In the genomic region with DNA sequence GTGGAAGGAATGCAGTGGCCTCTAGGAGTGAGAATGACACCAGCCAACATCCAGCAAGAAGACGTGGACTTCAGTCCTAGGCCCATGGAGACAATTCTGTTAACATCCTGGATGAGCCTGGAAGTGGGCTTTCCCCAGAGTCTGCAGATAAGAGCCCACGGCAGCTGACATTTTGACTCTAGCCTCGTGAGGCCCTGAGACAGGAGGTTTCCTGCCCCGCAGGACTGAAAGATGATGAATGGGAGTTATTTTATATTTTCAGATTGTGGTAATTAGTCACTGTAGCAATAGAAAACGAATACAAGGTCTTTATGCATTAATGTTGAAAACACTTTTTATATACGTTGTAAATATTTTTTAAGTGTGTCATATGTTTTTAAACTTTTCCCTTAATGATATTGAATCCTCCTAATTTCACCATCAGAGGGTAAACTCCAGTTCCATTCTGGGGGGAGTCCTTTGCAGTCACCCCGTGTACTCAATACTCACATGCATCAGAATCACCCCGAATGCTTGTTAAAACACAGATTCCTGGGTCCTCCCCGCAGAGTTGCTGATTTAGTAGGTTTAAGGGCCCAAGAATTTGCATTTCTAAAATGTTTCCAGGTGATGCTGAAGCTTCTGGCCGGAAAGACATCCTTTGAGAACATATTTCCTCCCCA, we compare ENCODE assay signal across 8 cellular contexts. TPM values are rescaled to one million over a fixed set of nuclear protein-coding genes. Genes with fewer than 3 reads are reported as not detected.
DNase-seq lines count a peak whose midpoint lies in the region; ATAC-seq lines count a peak whose summit lies in the region.

No MANE protein-coding gene starts in this region.

- H3K36me3 Mint-ChIP-seq in activated CD4-positive, alpha-beta T cell treated with anti-CD3 and anti-CD28 coated beads, Interleukin-2, amount 10 ng/mL, durations not matched to agents 7 days and 5 days (ENCODE audit: low read depth), result no peaks in the 10 kb centered on the region
- no peaks in the 10 kb centered on the region for H3K36me3 Mint-ChIP-seq in activated CD4-positive, alpha-beta memory T cell treated with anti-CD3 and anti-CD28 coated beads for 36 hours

- peaks cover 9% of the 10 kb centered on the region for H3K27me3 Mint-ChIP-seq in activated CD4-positive, alpha-beta T cell treated with anti-CD3 and anti-CD28 coated beads, Interleukin-2, amount 10 ng/mL, durations not matched to agents 7 days and 5 days
- peaks cover 2% of the 10 kb centered on the region for H3K27me3 Mint-ChIP-seq in activated CD4-positive, alpha-beta memory T cell treated with anti-CD3 and anti-CD28 coated beads for 36 hours

- CTCF ChIA-PET in activated CD4-positive, alpha-beta T cell treated with anti-CD3 and anti-CD28 coated beads, Interleukin-2, amount 10 ng/mL, durations not matched to agents 7 days and 5 days (lab: Charles Lee), result interaction anchor here (1.0 kb wide), 1 partner anchor 204 kb away, joined by 3 read pairs; no protein-coding TSS in a partner anchor
- CTCF ChIA-PET in activated CD4-positive, alpha-beta memory T cell treated with anti-CD3 and anti-CD28 coated beads for 36 hours (lab: Charles Lee), result no interaction called here

- ATAC-seq in HG03045 (IDR thresholded peaks at IDR 0.05; ENCODE audit: unreplicated experiment) (no peak), GM21619 (IDR thresholded peaks at IDR 0.05; ENCODE audit: unreplicated experiment) (no peak)

- no peaks in the 10 kb centered on the region for H3K9me3 Mint-ChIP-seq in activated CD4-positive, alpha-beta T cell treated with anti-CD3 and anti-CD28 coated beads, Interleukin-2, amount 10 ng/mL, durations not matched to agents 7 days and 5 days
- H3K9me3 Mint-ChIP-seq in activated CD4-positive, alpha-beta memory T cell treated with anti-CD3 and anti-CD28 coated beads for 36 hours, result no peaks in the 10 kb centered on the region

- intact Hi-C loops in activated CD4-positive, alpha-beta memory T cell treated with anti-CD3 and anti-CD28 coated beads for 36 hours (cut with micrococcal nuclease), result loop anchor here (2.0 to 5.0 kb wide), 2 partner anchors 145 to 206 kb away; partner anchors contain the start of genes CPT1A, IGHMBP2 and MRPL21

- POLR2A ChIA-PET in activated CD4-positive, alpha-beta T cell treated with anti-CD3 and anti-CD28 coated beads, Interleukin-2, amount 10 ng/mL, durations not matched to agents 7 days and 5 days (lab: Charles Lee), result interaction anchor here (0.7 kb wide), 1 partner anchor 38 kb away, joined by 5 read pairs; no protein-coding TSS in a partner anchor
- POLR2A ChIA-PET in activated CD4-positive, alpha-beta memory T cell treated with anti-CD3 and anti-CD28 coated beads for 36 hours (lab: Charles Lee), result interaction anchor here (0.9 kb wide), 1 partner anchor 15 kb away, joined by 3 read pairs; no protein-coding TSS in a partner anchor

- peak overlapping the region; percentile 72 for H3K4me3 Mint-ChIP-seq in activated CD4-positive, alpha-beta T cell treated with anti-CD3 and anti-CD28 coated beads, Interleukin-2, amount 10 ng/mL, durations not matched to agents 7 days and 5 days
- peak overlapping the region; percentile 74 for H3K4me3 Mint-ChIP-seq in activated CD4-positive, alpha-beta memory T cell treated with anti-CD3 and anti-CD28 coated beads for 36 hours

- H3K9ac ChIP-seq in subcutaneous abdominal adipose tissue (ENCODE audit: low read length in 5 of 5), result peak overlapping the region in 1 of 5 donors; percentile 13

- no peak for DNase-seq in activated CD4-positive, alpha-beta T cell treated with anti-CD3 and anti-CD28 coated beads, Interleukin-2, amount 10 ng/mL, durations not matched to agents 7 days and 5 days
- DNase-seq in activated CD4-positive, alpha-beta T cell treated with anti-CD3 and anti-CD28 coated beads, Interleukin-2, amount 50 U/mL, for 4 hours, result no peak
- no peak for DNase-seq in activated CD4-positive, alpha-beta memory T cell treated with anti-CD3 and anti-CD28 coated beads for 36 hours
- DNase-seq in hepatic stellate cell (ENCODE audit: low spot score) (peak; percentile 57), SK-N-DZ (ENCODE audit: low spot score) (no peak)

- H3K9me3 ChIP-seq in subcutaneous abdominal adipose tissue (ENCODE audit: control insufficient read depth in 5 of 5, low read length in 5 of 5), result no peaks in the 10 kb centered on the region

- peaks cover 2 to 68% (median 44%) of the 10 kb centered on the region in 5 donors for H3K4me1 ChIP-seq in subcutaneous abdominal adipose tissue (ENCODE audit: control insufficient read depth in 5 of 5, insufficient read depth in 5 of 5, low read length in 5 of 5)

- no peaks in the 10 kb centered on the region for H3K36me3 ChIP-seq in subcutaneous abdominal adipose tissue (ENCODE audit: control insufficient read depth in 5 of 5, insufficient read depth in 5 of 5, low read length in 5 of 5)

- H3K4me1 Mint-ChIP-seq in activated CD4-positive, alpha-beta T cell treated with anti-CD3 and anti-CD28 coated beads, Interleukin-2, amount 10 ng/mL, durations not matched to agents 7 days and 5 days, result peaks cover 42% of the 10 kb centered on the region
- H3K4me1 Mint-ChIP-seq in activated CD4-positive, alpha-beta memory T cell treated with anti-CD3 and anti-CD28 coated beads for 36 hours (ENCODE audit: low read depth), result peaks cover 17% of the 10 kb centered on the region

- peak overlapping the region in 4 of 5 donors; percentile 44 to 83 (median 76) for H3K4me3 ChIP-seq in subcutaneous abdominal adipose tissue (ENCODE audit: low read depth in 1 of 5, low read length in 5 of 5)

- peak overlapping the region; percentile 77 for H3K27ac ChIP-seq in subcutaneous abdominal adipose tissue (ENCODE audit: low read depth, low read length)

- H3K27ac Mint-ChIP-seq in activated CD4-positive, alpha-beta T cell treated with anti-CD3 and anti-CD28 coated beads, Interleukin-2, amount 10 ng/mL, durations not matched to agents 7 days and 5 days, result peak overlapping the region; percentile 85
- peak overlapping the region; percentile 45 for H3K27ac Mint-ChIP-seq in activated CD4-positive, alpha-beta memory T cell treated with anti-CD3 and anti-CD28 coated beads for 36 hours

- H3K27me3 ChIP-seq in subcutaneous abdominal adipose tissue (ENCODE audit: control insufficient read depth in 5 of 5, insufficient read depth in 4 of 5, low read length in 5 of 5), result no peaks in the 10 kb centered on the region

RNA-seq across cellular contexts. Expression of gene TPCN2, which starts 0.5 kb away (rescaled TPM):
- total RNA-seq in activated CD4-positive, alpha-beta T cell treated with anti-CD3 and anti-CD28 coated beads, Interleukin-2, amount 10 ng/mL, durations not matched to agents 7 days and 5 days, result 10 to 100 TPM; 18.0 to 22.1 TPM
- total RNA-seq in activated CD4-positive, alpha-beta memory T cell treated with anti-CD3 and anti-CD28 coated beads for 36 hours, result 10 to 100 TPM; 12.0 to 12.8 TPM
- 7.5 and 9.4 TPM in 2 replicates for polyA plus RNA-seq in SK-N-DZ (2014; cell fraction: cytosol; rRNA removed)
- 40.5 and 50.6 TPM in 2 replicates for polyA plus RNA-seq in SK-N-DZ (2014; cell fraction: nucleus; rRNA removed)

RNA-seq across cellular contexts. Expression of gene MRGPRF, which starts 35.1 kb away (rescaled TPM):
- not detected for total RNA-seq in activated CD4-positive, alpha-beta T cell treated with anti-CD3 and anti-CD28 coated beads, Interleukin-2, amount 10 ng/mL, durations not matched to agents 7 days and 5 days
- not detected for total RNA-seq in activated CD4-positive, alpha-beta memory T cell treated with anti-CD3 and anti-CD28 coated beads for 36 hours
- 0.18 TPM in 1 of 2 replicates, not detected in the other for polyA plus RNA-seq in SK-N-DZ (2014; cell fraction: cytosol; rRNA removed)
- not detected in 2 replicates for polyA plus RNA-seq in SK-N-DZ (2014; cell fraction: nucleus; rRNA removed)
